ENCODE assay signal across 1 cellular context in genomic region chr13:100566543-100566942, GRCh38.
TF ChIP-seq lines count a peak whose summit lies in the region.

No MANE protein-coding gene starts in this region.

TF ChIP-seq in HCT116, 20 proteins besides CTCF, POLR2A, EP300 and RAD21 (continued from another document):
- TF ChIP-seq CEBPB (IDR thresholded peaks at IDR 0.05; ENCODE audit: low read depth): no peak
- TF ChIP-seq EZH2phosphoT487 (IDR thresholded peaks at IDR 0.05; ENCODE audit: borderline replicate concordance): no peak
- TF ChIP-seq MAX (IDR thresholded peaks at IDR 0.05): no peak
- no peak for TF ChIP-seq YY1 (IDR thresholded peaks at IDR 0.05; ENCODE audit: extremely low read depth, insufficient replicate concordance, low read depth, low read length)
- TF ChIP-seq ZBTB33 (IDR thresholded peaks at IDR 0.05; ENCODE audit: extremely low read depth, insufficient replicate concordance, low read length): no peak
- no peak for TF ChIP-seq ZNF274 (IDR thresholded peaks at IDR 0.05; ENCODE audit: low read depth, low read length)
- TF ChIP-seq SRF (IDR thresholded peaks at IDR 0.05; ENCODE audit: low read depth): no peak
- no peak for TF ChIP-seq SP1 (IDR thresholded peaks at IDR 0.05; ENCODE audit: low read depth)
